ENCODE assay signal across 8 cellular contexts in the genomic region with DNA sequence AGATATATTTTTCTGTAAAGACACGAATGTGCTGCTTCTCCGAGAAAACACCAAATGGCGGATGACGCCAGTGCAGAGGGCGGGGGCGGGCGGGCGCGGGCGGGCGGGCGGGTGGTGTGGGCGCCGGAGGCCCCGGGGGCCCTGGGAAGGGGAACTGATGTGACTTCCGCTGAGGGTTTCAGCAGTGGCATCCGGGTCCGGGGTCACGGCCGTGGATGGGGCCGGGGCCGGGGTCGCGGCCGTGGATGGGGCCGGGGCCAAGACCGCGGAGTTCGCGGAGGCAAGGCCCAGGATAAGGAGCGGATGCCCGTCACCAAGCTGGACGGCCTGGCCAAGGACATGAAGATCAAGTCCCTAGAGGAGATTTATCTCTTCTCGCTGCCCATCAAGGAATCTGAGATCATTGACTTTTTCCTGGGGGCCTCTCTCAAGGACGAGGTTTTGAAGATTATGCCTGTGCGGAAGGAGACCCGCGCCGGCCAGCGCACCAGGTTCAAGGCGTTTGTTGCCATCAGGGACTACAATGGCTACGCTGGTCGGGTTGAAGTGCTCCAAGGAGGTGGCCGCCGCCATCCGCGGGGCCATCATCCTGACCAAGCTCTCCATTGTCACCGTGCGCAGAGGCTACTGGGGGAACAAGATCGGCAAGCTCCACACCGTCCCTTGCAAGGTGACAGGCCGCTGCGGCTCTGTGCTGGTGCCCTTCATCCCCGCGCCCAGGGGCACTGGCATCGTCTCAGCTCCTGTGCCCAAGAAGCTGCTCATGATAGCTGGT. TPM values are rescaled to one million over a fixed set of nuclear protein-coding genes. Genes with fewer than 3 reads are reported as not detected.
DNase-seq lines count a peak whose midpoint lies in the region; ATAC-seq and TF ChIP-seq lines count a peak whose summit lies in the region.

No MANE protein-coding gene starts in this region.

- peaks cover 18% of the 10 kb centered on the region; the same call in 1 of the 2 replicates for H3K79me2 ChIP-seq in SK-N-SH (ENCODE audit: insufficient read depth)

- no peak for TF ChIP-seq CTCF in SK-N-SH (IDR thresholded peaks at IDR 0.05)

- no peaks in the 10 kb centered on the region for H3K9me2 ChIP-seq in SK-N-SH

- peak overlapping the region; percentile 79 for H3K9ac ChIP-seq in SK-N-SH

- H3K4me2 ChIP-seq in SK-N-SH: peak overlapping the region; percentile 90

- no peaks in the 10 kb centered on the region for H4K20me1 ChIP-seq in SK-N-SH (ENCODE audit: insufficient read depth)

- peaks cover 34% of the 10 kb centered on the region for H3F3A ChIP-seq in SK-N-SH (replicated peaks; ENCODE audit: insufficient read depth)

- CTCF ChIA-PET in SK-N-SH (lab: Yijun Ruan, JAX): interaction anchor here (0.5 to 2.0 kb wide), 7 partner anchors 18 to 226 kb away, joined by 3 to 13 read pairs (median 5); no protein-coding TSS in a partner anchor

- H2AFZ ChIP-seq in SK-N-SH (ENCODE audit: low read depth): peak overlapping the region; percentile 91

- no peak for TF ChIP-seq EP300 in SK-N-SH (IDR thresholded peaks at IDR 0.05; ENCODE audit: borderline replicate concordance in 1 of 2, low read depth in 1 of 2, low read length in 1 of 2)

- WGBS in SK-N-SH (ENCODE audit: low lambda C conversion rate): 11% methylated on average over 47 of the region's 56 CpGs

- POLR2A ChIA-PET in SK-N-SH (lab: Yijun Ruan, JAX): interaction anchor here (0.6 to 2.2 kb wide), 10 partner anchors 10 to 724 kb away, joined by 3 to 8 read pairs (median 4); a partner anchor contains a TSS

- H3K4me3 ChIP-seq in SK-N-SH (ENCODE audit: low read depth in 2 of 2, low read length in 1 of 2): peak overlapping the region; percentile 56 to 74
- peak overlapping the region; percentile 52 for H3K4me3 ChIP-seq in iPS-18c (ENCODE audit: insufficient read depth, low read depth, low read length)

- H3K36me3 ChIP-seq in SK-N-SH (replicated peaks in 1 of 2; ENCODE audit: control insufficient read depth in 1 of 2, insufficient read depth in 2 of 2, low read length in 1 of 2): peaks cover 0 to 3% of the 10 kb centered on the region in 2 experiments

- DNase-seq in NCI-H2196 (lab: John Stamatoyannopoulos, UW; ENCODE audit: unreplicated experiment) (peak; percentile 47), NCI-H2196 treated with DMSO at 0.1 percent for 48 hours (lab: John Stamatoyannopoulos, UW; ENCODE audit: unreplicated experiment) (no peak), SK-N-SH (peak; percentile 98), anterior cingulate cortex (lab: John Stamatoyannopoulos, UW) (peak in 41 of 58 donors; percentile 9 to 55 (median 29))
- peak; percentile 57 for DNase-seq in stimulated activated CD4-positive, alpha-beta T cell treated with anti-CD3 and anti-CD28 coated beads, Interleukin-15, amount 100 ng/mL, for 24 hours

- H3K9me3 ChIP-seq in SK-N-SH (no peaks in the 10 kb centered on the region), iPS-18c (ENCODE audit: control insufficient read depth, insufficient read depth, low read length) (no peaks in the 10 kb centered on the region)

- ATAC-seq in HG02798 (IDR thresholded peaks at IDR 0.05; ENCODE audit: poor library complexity, unreplicated experiment): peak; percentile 65
- no peak for ATAC-seq in HG02840 (IDR thresholded peaks at IDR 0.05; ENCODE audit: low FRiP score, unreplicated experiment)

- H3K27ac ChIP-seq in SK-N-SH (ENCODE audit: low read depth in 2 of 2, low read length in 1 of 2): peak overlapping the region; percentile 80 to 90

- H3K4me1 ChIP-seq in SK-N-SH (ENCODE audit: control insufficient read depth in 1 of 2, insufficient read depth in 2 of 2, low read depth in 1 of 2, low read length in 1 of 2): peaks cover 4 to 7% of the 10 kb centered on the region in 2 experiments; a peak in 3 of 4 replicates

- no peak for TF ChIP-seq RAD21 in SK-N-SH (IDR thresholded peaks at IDR 0.05; ENCODE audit: low read length)

- H3K27me3 ChIP-seq in SK-N-SH (ENCODE audit: insufficient read depth): no peaks in the 10 kb centered on the region

TF ChIP-seq in SK-N-SH, 30 proteins besides CTCF, POLR2A, EP300 and RAD21 (continues in another document):
- TF ChIP-seq, protein P1, sequence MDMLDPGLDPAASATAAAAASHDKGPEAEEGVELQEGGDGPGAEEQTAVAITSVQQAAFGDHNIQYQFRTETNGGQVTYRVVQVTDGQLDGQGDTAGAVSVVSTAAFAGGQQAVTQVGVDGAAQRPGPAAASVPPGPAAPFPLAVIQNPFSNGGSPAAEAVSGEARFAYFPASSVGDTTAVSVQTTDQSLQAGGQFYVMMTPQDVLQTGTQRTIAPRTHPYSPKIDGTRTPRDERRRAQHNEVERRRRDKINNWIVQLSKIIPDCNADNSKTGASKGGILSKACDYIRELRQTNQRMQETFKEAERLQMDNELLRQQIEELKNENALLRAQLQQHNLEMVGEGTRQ (IDR thresholded peaks at IDR 0.05; ENCODE audit: borderline replicate concordance, low read depth, low read length): no peak
- TF ChIP-seq, protein P2, sequence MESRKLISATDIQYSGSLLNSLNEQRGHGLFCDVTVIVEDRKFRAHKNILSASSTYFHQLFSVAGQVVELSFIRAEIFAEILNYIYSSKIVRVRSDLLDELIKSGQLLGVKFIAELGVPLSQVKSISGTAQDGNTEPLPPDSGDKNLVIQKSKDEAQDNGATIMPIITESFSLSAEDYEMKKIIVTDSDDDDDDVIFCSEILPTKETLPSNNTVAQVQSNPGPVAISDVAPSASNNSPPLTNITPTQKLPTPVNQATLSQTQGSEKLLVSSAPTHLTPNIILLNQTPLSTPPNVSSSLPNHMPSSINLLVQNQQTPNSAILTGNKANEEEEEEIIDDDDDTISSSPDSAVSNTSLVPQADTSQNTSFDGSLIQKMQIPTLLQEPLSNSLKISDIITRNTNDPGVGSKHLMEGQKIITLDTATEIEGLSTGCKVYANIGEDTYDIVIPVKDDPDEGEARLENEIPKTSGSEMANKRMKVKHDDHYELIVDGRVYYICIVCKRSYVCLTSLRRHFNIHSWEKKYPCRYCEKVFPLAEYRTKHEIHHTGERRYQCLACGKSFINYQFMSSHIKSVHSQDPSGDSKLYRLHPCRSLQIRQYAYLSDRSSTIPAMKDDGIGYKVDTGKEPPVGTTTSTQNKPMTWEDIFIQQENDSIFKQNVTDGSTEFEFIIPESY (IDR thresholded peaks at IDR 0.05; ENCODE audit: borderline replicate concordance, low read depth): no peak
- TF ChIP-seq RXRA (IDR thresholded peaks at IDR 0.05; ENCODE audit: borderline replicate concordance, low read depth) (peak; percentile 13; the same call in 1 of the 2 replicates), TCF12 (IDR thresholded peaks at IDR 0.05) (peak; percentile 21; the same call in 1 of the 2 replicates), GABPA (IDR thresholded peaks at IDR 0.05; ENCODE audit: low read depth) (peak; percentile 86), MXI1 (IDR thresholded peaks at IDR 0.05; ENCODE audit: low read depth, low read length) (peak; percentile 64), FOXM1 (IDR thresholded peaks at IDR 0.05; ENCODE audit: low read depth) (0 out of 2 replicates have a peak, but pooled peaks have one; percentile 47), NRF1 (IDR thresholded peaks at IDR 0.05; ENCODE audit: low read depth, low read length) (no peak; the same call in 1 of the 2 replicates), NFIC (IDR thresholded peaks at IDR 0.05; ENCODE audit: borderline replicate concordance) (0 out of 2 replicates have a peak, but pooled peaks have one; percentile 4), SIN3A (IDR thresholded peaks at IDR 0.05; ENCODE audit: borderline replicate concordance, low read depth, low read length) (peak; percentile 29; the same call in 1 of the 2 replicates), POLR2AphosphoS5 (IDR thresholded peaks at IDR 0.05; ENCODE audit: low read depth, low read length) (peak; percentile 69), YY1 (IDR thresholded peaks at IDR 0.05; ENCODE audit: low read depth) (peak; percentile 78)
- TF ChIP-seq, protein P3, sequence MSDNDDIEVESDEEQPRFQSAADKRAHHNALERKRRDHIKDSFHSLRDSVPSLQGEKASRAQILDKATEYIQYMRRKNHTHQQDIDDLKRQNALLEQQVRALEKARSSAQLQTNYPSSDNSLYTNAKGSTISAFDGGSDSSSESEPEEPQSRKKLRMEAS (IDR thresholded peaks at IDR 0.05; ENCODE audit: low read depth): peak; percentile 76
- TF ChIP-seq, protein P4, sequence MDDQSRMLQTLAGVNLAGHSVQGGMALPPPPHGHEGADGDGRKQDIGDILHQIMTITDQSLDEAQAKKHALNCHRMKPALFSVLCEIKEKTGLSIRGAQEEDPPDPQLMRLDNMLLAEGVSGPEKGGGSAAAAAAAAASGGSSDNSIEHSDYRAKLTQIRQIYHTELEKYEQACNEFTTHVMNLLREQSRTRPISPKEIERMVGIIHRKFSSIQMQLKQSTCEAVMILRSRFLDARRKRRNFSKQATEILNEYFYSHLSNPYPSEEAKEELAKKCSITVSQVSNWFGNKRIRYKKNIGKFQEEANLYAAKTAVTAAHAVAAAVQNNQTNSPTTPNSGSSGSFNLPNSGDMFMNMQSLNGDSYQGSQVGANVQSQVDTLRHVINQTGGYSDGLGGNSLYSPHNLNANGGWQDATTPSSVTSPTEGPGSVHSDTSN (IDR thresholded peaks at IDR 0.05): 0 out of 2 replicates have a peak, but pooled peaks have one; percentile 20

RNA-seq across cellular contexts. Expression of a gene that starts 20.3 kb away (rescaled TPM):
- polyA plus RNA-seq in SK-N-SH (2012; rRNA removed): 34.4 and 46.5 TPM in 2 replicates
- 36.8 and 46.3 TPM in 2 replicates for polyA plus RNA-seq in SK-N-SH (2012; cell fraction: cytosol; rRNA removed)
- polyA plus RNA-seq in SK-N-SH (2012; cell fraction: nucleus; rRNA removed): 99.6 and 114 TPM in 2 replicates

RNA-seq across cellular contexts. Expression of a gene that starts 41.2 kb away (rescaled TPM):
- polyA plus RNA-seq in SK-N-SH (2012; rRNA removed): 62.1 and 84.6 TPM in 2 replicates
- polyA plus RNA-seq in SK-N-SH (2012; cell fraction: cytosol; rRNA removed): 56.4 and 65.5 TPM in 2 replicates
- 74.5 and 151 TPM in 2 replicates for polyA plus RNA-seq in SK-N-SH (2012; cell fraction: nucleus; rRNA removed)
